ENCODE assay signal across 8 cellular contexts in genomic region chr9:122940603-122941559, GRCh38. TPM values are rescaled to one million over a fixed set of nuclear protein-coding genes. Genes with fewer than 3 reads are reported as not detected.
A peak's percentile ranks its signal among the peaks of the same experiment; 100 is the strongest.
DNase-seq lines count a peak whose midpoint lies in the region; ATAC-seq and TF ChIP-seq lines count a peak whose summit lies in the region.

Gene RABGAP1, plus strand, starts transcription at chr9:122941020. Its CDS starts 16,040 bp downstream, at chr9:122957060.

- POLR2A ChIA-PET in Panc1 (lab: Charles Lee) = interaction anchor here (0.5 to 1.0 kb wide), 6 partner anchors 9 to 37 kb away, joined by 3 to 10 read pairs (median 3); partner anchors contain the start of gene ZBTB26

- 0% methylated on average over 16 of the region's 56 CpGs for WGBS in esophagus muscularis mucosa

- DNase-seq in DMS53 (lab: John Stamatoyannopoulos, UW) = peak; percentile 100
- DNase-seq in KG1 (lab: John Stamatoyannopoulos, UW) = peak; percentile 92
- DNase-seq in Panc1 (ENCODE audit: low read depth, low spot score) = peak; percentile 91
- DNase-seq in activated T-cell treated with anti-CD3 and anti-CD28 coated beads, Interleukin-2, amount 50 U/mL, for 48 hours = peak; percentile 98
- DNase-seq in esophagus muscularis mucosa (ENCODE audit: extremely low spot score) = peak; percentile 99
- DNase-seq in stimulated activated CD8-positive, alpha-beta memory T cell treated with anti-CD3 and anti-CD28 coated beads, Interleukin-7, amount 100 ng/mL, for 4 hours (ENCODE audit: low read depth in 2 of 2) = peak; percentile 98 to 99

- ATAC-seq in GM21723 (IDR thresholded peaks at IDR 0.05; ENCODE audit: unreplicated experiment) = peak; percentile 95
- ATAC-seq in Panc1 = peak; percentile 99

- H3K4me3 ChIP-seq in Panc1 (ENCODE audit: low read depth in 2 of 2, low read length in 2 of 2) (peak within 1 kb of the TSS; percentile 78 to 90), esophagus muscularis mucosa (peak within 1 kb of the TSS; percentile 73 to 95 (median 90)), muscle layer of duodenum (ENCODE audit: low read depth in 1 of 2, low read length in 2 of 2) (peak within 1 kb of the TSS; percentile 81 to 92)

- no TSS peak for BruUV-seq in Panc1 (replicated peaks; lab: Mats Ljungman, UMichigan)

- peaks cover 3% of the 10 kb centered on the region; the same call in 1 of the 2 replicates for H3K4me1 ChIP-seq in Panc1 (ENCODE audit: control insufficient read depth, insufficient read depth, low read length)
- peaks cover 24 to 51% (median 48%) of the 10 kb centered on the region in 4 donors for H3K4me1 ChIP-seq in esophagus muscularis mucosa
- peaks cover 4 to 18% of the 10 kb centered on the region in 2 donors for H3K4me1 ChIP-seq in muscle layer of duodenum (ENCODE audit: control insufficient read depth in 1 of 2, insufficient read depth in 2 of 2, low read length in 2 of 2)

- CTCF ChIA-PET in Panc1 (lab: Charles Lee) = interaction anchor here (0.6 kb wide), 1 partner anchor 383 kb away, joined by 3 read pairs; no protein-coding TSS in a partner anchor

- TF ChIP-seq EP300 in esophagus muscularis mucosa (IDR thresholded peaks at IDR 0.05) = no peak

- peak; percentile 71 for TF ChIP-seq POLR2A in esophagus muscularis mucosa (IDR thresholded peaks at IDR 0.05; ENCODE audit: low read depth)

- H3K36me3 ChIP-seq in Panc1 (ENCODE audit: control insufficient read depth, insufficient read depth, low read length) = peaks cover 8% of the 10 kb centered on the region; the same call in 1 of the 2 replicates
- H3K36me3 ChIP-seq in esophagus muscularis mucosa = peaks cover 0 to 25% (median 18%) of the 10 kb centered on the region in 4 donors
- peaks cover 4 to 12% of the 10 kb centered on the region in 2 donors for H3K36me3 ChIP-seq in muscle layer of duodenum (ENCODE audit: control insufficient read depth in 1 of 2, insufficient read depth in 2 of 2, low read length in 2 of 2)

- no peaks in the 10 kb centered on the region for H3K9me3 ChIP-seq in Panc1 (ENCODE audit: control insufficient read depth, insufficient read depth, low read depth, low read length)
- no peaks in the 10 kb centered on the region for H3K9me3 ChIP-seq in esophagus muscularis mucosa
- no peaks in the 10 kb centered on the region for H3K9me3 ChIP-seq in muscle layer of duodenum (ENCODE audit: control insufficient read depth in 1 of 2, low read length in 2 of 2)

- intact Hi-C loops in Panc1 (cut with micrococcal nuclease; ENCODE audit: unreplicated experiment) = no loop called here
- intact Hi-C loops in esophagus muscularis mucosa (cut with DNase I) = no loop called here

- TF ChIP-seq CTCF in Panc1 (IDR thresholded peaks at IDR 0.05) (no peak), esophagus muscularis mucosa (IDR thresholded peaks at IDR 0.05) (no peak)

- H3K27ac ChIP-seq in Panc1 (ENCODE audit: low read length) (peak within 1 kb of the TSS; percentile 93), esophagus muscularis mucosa (replicated peaks in 1 of 4) (peak within 1 kb of the TSS; percentile 89 to 98 (median 95)), muscle layer of duodenum (ENCODE audit: low read length) (peak within 1 kb of the TSS; percentile 96)

- H3K27me3 ChIP-seq in Panc1 (ENCODE audit: control insufficient read depth, insufficient read depth, low read length) = no peaks in the 10 kb centered on the region
- H3K27me3 ChIP-seq in esophagus muscularis mucosa = no peaks in the 10 kb centered on the region
- H3K27me3 ChIP-seq in muscle layer of duodenum (ENCODE audit: low read depth, low read length) = no peaks in the 10 kb centered on the region

- in situ Hi-C loops in Panc1 (cut with HindIII; ENCODE audit: low pct_unique_long_range_greater_than_20kb, low sequenced_read_pairs) = no loop called here

RNA-seq across cellular contexts. Expression of gene RABGAP1, which starts in this region (rescaled TPM):
- total RNA-seq in Panc1 (2021; ENCODE audit: unreplicated experiment) (41.4 TPM), esophagus muscularis mucosa (100 to 1,000 TPM in 1 of 4 donors, 10 to 100 TPM in 3; 64.3 to 116 (median 79.5) TPM)
- polyA plus RNA-seq in Panc1 (2012; ENCODE audit: insufficient read length) = 18.0 TPM

Comparison
In these comparisons a context has a peak if more than half of its experiments do, and no peak if none do; other contexts are left out.
1. Peak in every context shown above with its lines: DNase-seq, ATAC-seq, H3K4me3 ChIP-seq and H3K27ac ChIP-seq.